In genomic region chr11:33900159-33900855, GRCh38 we compare ENCODE assay signal across 1 cellular context.
TF ChIP-seq lines count a peak whose summit lies in the region.

No MANE protein-coding gene starts in this region.

TF ChIP-seq in SK-N-SH treated with all-trans-retinoic acid at 6 μM for 48 hours, 23 proteins besides CTCF, POLR2A, EP300 and RAD21 (continued from another document):
- TF ChIP-seq CSRNP3 (CRISPR knock-in tag; IDR thresholded peaks at IDR 0.05) (no peak), PPARA (CRISPR knock-in tag; IDR thresholded peaks at IDR 0.05; ENCODE audit: borderline replicate concordance) (no peak), CREB5 (CRISPR knock-in tag; IDR thresholded peaks at IDR 0.05; ENCODE audit: low read depth) (no peak), ZNF70 (CRISPR knock-in tag; IDR thresholded peaks at IDR 0.05) (no peak), POU6F1 (CRISPR knock-in tag; IDR thresholded peaks at IDR 0.05; ENCODE audit: borderline replicate concordance, low read depth) (no peak), BACH2 (CRISPR knock-in tag; IDR thresholded peaks at IDR 0.05; ENCODE audit: borderline replicate concordance) (no peak), RARB (CRISPR knock-in tag; IDR thresholded peaks at IDR 0.05) (no peak), ZFP30 (CRISPR knock-in tag; IDR thresholded peaks at IDR 0.05) (no peak), ZC3H10 (CRISPR knock-in tag; IDR thresholded peaks at IDR 0.05) (no peak), CSDC2 (CRISPR knock-in tag; IDR thresholded peaks at IDR 0.05) (no peak), ZNF565 (CRISPR knock-in tag; conservative IDR thresholded peaks at IDR 0.05; ENCODE audit: low read depth) (no peak), ZFP3 (CRISPR knock-in tag; IDR thresholded peaks at IDR 0.05) (no peak)
